8 cellular contexts compared by ENCODE assay signal in genomic region chr3:138068579-138069174, GRCh38. TPM values are rescaled to one million over a fixed set of nuclear protein-coding genes. Genes with fewer than 3 reads are reported as not detected.
DNase-seq lines count a peak whose midpoint lies in the region; ATAC-seq lines count a peak whose summit lies in the region.

No MANE protein-coding gene starts in this region.

- peaks cover 33% of the 10 kb centered on the region for H3K4me1 Mint-ChIP-seq in activated CD8-positive, alpha-beta memory T cell treated with anti-CD3 and anti-CD28 coated beads, Interleukin-2, amount 10 ng/mL, durations not matched to agents 7 days and 5 days

- DNase-seq in Caki2 (ENCODE audit: low read depth) (peak; percentile 65), NOMO-1 (lab: John Stamatoyannopoulos, UW; ENCODE audit: unreplicated experiment in 2 of 2) (peak; percentile 54 to 75), epidermal melanocyte (ENCODE audit: insufficient read length, low spot score) (peak; percentile 89), myocyte (ENCODE audit: low read depth) (peak; percentile 78)
- DNase-seq in activated CD8-positive, alpha-beta memory T cell treated with anti-CD3 and anti-CD28 coated beads, Interleukin-2, amount 10 ng/mL, durations not matched to agents 7 days and 5 days: peak; percentile 83
- DNase-seq in stimulated activated CD8-positive, alpha-beta memory T cell treated with anti-CD3 and anti-CD28 coated beads, Interleukin-7, amount 100 ng/mL, for 4 hours (ENCODE audit: low read depth in 2 of 2): peak; percentile 47 to 52

- peak; percentile 75 for ATAC-seq in GM19438 (IDR thresholded peaks at IDR 0.05; ENCODE audit: low read depth, unreplicated experiment)
- peak; percentile 54 for ATAC-seq in HG03520 (IDR thresholded peaks at IDR 0.05; ENCODE audit: unreplicated experiment)
- peak; percentile 53 for ATAC-seq in activated CD8-positive, alpha-beta memory T cell treated with anti-CD3 and anti-CD28 coated beads, Interleukin-2, amount 10 ng/mL, durations not matched to agents 7 days and 5 days

- no peaks in the 10 kb centered on the region for H3K36me3 Mint-ChIP-seq in activated CD8-positive, alpha-beta memory T cell treated with anti-CD3 and anti-CD28 coated beads, Interleukin-2, amount 10 ng/mL, durations not matched to agents 7 days and 5 days

- H3K9me3 Mint-ChIP-seq in activated CD8-positive, alpha-beta memory T cell treated with anti-CD3 and anti-CD28 coated beads, Interleukin-2, amount 10 ng/mL, durations not matched to agents 7 days and 5 days (ENCODE audit: low read depth): no peaks in the 10 kb centered on the region

- no peak overlapping the region for H3K27ac Mint-ChIP-seq in activated CD8-positive, alpha-beta memory T cell treated with anti-CD3 and anti-CD28 coated beads, Interleukin-2, amount 10 ng/mL, durations not matched to agents 7 days and 5 days

- CTCF ChIA-PET in activated CD8-positive, alpha-beta memory T cell treated with anti-CD3 and anti-CD28 coated beads, Interleukin-2, amount 10 ng/mL, durations not matched to agents 7 days and 5 days (lab: Charles Lee): interaction anchor here (0.7 to 3.9 kb wide), 9 partner anchors 12 to 57 kb away, joined by 3 to 44 read pairs (median 5); partner anchors contain the start of gene DZIP1L

- in situ Hi-C loops in Caki2 (cut with HindIII; ENCODE audit: low pct_unique_long_range_greater_than_20kb, low sequenced_read_pairs): no loop called here

- no peak overlapping the region for H3K4me3 Mint-ChIP-seq in activated CD8-positive, alpha-beta memory T cell treated with anti-CD3 and anti-CD28 coated beads, Interleukin-2, amount 10 ng/mL, durations not matched to agents 7 days and 5 days

- H3K27me3 Mint-ChIP-seq in activated CD8-positive, alpha-beta memory T cell treated with anti-CD3 and anti-CD28 coated beads, Interleukin-2, amount 10 ng/mL, durations not matched to agents 7 days and 5 days: peaks cover 38% of the 10 kb centered on the region

RNA-seq across cellular contexts. Expression of gene DZIP1L, which starts 46.7 kb away (rescaled TPM):
- 6.3 and 8.9 TPM in 2 replicates for total RNA-seq in Caki2 (2014; rRNA removed; shearing (Covaris generic); ENCODE audit: low replicate concordance)
- total RNA-seq in activated CD8-positive, alpha-beta memory T cell treated with anti-CD3 and anti-CD28 coated beads, Interleukin-2, amount 10 ng/mL, durations not matched to agents 7 days and 5 days: under 1 TPM; 0.38 to 0.56 TPM
- 5.5 and 10.2 TPM in 2 replicates for total RNA-seq in myocyte
- 11.9 TPM for polyA plus RNA-seq in myocyte (2012)

RNA-seq across cellular contexts. Expression of gene CLDN18, which starts 58.7 kb away (rescaled TPM):
- total RNA-seq in Caki2 (2014; rRNA removed; shearing (Covaris generic); ENCODE audit: low replicate concordance): not detected in 2 replicates
- total RNA-seq in activated CD8-positive, alpha-beta memory T cell treated with anti-CD3 and anti-CD28 coated beads, Interleukin-2, amount 10 ng/mL, durations not matched to agents 7 days and 5 days: not detected
- total RNA-seq in myocyte: not detected in 2 replicates
- polyA plus RNA-seq in myocyte (2012): 0.33 TPM

Comparison
In these comparisons a context has a peak if more than half of its experiments do, and no peak if none do; other contexts are left out.
1. Peak in every context shown above with its lines: DNase-seq and ATAC-seq.